In genomic region chr3:10364816-10365215, GRCh38 we compare ENCODE assay signal across 3 cellular contexts.
TF ChIP-seq lines count a peak whose summit lies in the region.

No MANE protein-coding gene starts in this region.

TF ChIP-seq in IMR-90, 13 proteins besides CTCF, POLR2A, EP300 and RAD21:
- TF ChIP-seq MXI1 (IDR thresholded peaks at IDR 0.05; ENCODE audit: borderline replicate concordance, low read depth, low read length) (no peak), MAZ (IDR thresholded peaks at IDR 0.05; ENCODE audit: borderline replicate concordance, low read depth, low read length) (no peak), NFE2L2 (IDR thresholded peaks at IDR 0.05; ENCODE audit: low read depth, low read length) (no peak), SMC3 (IDR thresholded peaks at IDR 0.05; ENCODE audit: low read depth, low read length) (no peak), RCOR1 (IDR thresholded peaks at IDR 0.05; ENCODE audit: insufficient replicate concordance, low read length) (no peak), CEBPB (IDR thresholded peaks at IDR 0.05; ENCODE audit: low read depth, low read length) (no peak), BHLHE40 (IDR thresholded peaks at IDR 0.05; ENCODE audit: low read depth, low read length) (no peak), FOS (IDR thresholded peaks at IDR 0.05; ENCODE audit: low read depth, low read length) (no peak), RFX5 (IDR thresholded peaks at IDR 0.05; ENCODE audit: low read depth, low read length) (no peak), CHD1 (IDR thresholded peaks at IDR 0.05; ENCODE audit: low read depth, low read length) (no peak), MAFK (IDR thresholded peaks at IDR 0.05; ENCODE audit: low read depth, low read length) (no peak), ELK1 (IDR thresholded peaks at IDR 0.05; ENCODE audit: borderline replicate concordance, low read depth, low read length) (no peak)
- TF ChIP-seq, protein P1, sequence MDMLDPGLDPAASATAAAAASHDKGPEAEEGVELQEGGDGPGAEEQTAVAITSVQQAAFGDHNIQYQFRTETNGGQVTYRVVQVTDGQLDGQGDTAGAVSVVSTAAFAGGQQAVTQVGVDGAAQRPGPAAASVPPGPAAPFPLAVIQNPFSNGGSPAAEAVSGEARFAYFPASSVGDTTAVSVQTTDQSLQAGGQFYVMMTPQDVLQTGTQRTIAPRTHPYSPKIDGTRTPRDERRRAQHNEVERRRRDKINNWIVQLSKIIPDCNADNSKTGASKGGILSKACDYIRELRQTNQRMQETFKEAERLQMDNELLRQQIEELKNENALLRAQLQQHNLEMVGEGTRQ (IDR thresholded peaks at IDR 0.05; ENCODE audit: low read depth, low read length) = no peak

TF ChIP-seq in K562, 482 proteins besides CTCF, POLR2A, EP300 and RAD21:
- no peak for TF ChIP-seq ATF1 (CRISPR knock-in tag; IDR thresholded peaks at IDR 0.05)
- TF ChIP-seq ATF1 (tag; IDR thresholded peaks at IDR 0.05) = 0 out of 2 replicates have a peak, but pooled peaks have one; percentile 10
- no peak for TF ChIP-seq HMGXB4 (CRISPR knock-in tag; IDR thresholded peaks at IDR 0.05)
- no peak for TF ChIP-seq SMARCA5 (IDR thresholded peaks at IDR 0.05)
- TF ChIP-seq, protein P2, sequence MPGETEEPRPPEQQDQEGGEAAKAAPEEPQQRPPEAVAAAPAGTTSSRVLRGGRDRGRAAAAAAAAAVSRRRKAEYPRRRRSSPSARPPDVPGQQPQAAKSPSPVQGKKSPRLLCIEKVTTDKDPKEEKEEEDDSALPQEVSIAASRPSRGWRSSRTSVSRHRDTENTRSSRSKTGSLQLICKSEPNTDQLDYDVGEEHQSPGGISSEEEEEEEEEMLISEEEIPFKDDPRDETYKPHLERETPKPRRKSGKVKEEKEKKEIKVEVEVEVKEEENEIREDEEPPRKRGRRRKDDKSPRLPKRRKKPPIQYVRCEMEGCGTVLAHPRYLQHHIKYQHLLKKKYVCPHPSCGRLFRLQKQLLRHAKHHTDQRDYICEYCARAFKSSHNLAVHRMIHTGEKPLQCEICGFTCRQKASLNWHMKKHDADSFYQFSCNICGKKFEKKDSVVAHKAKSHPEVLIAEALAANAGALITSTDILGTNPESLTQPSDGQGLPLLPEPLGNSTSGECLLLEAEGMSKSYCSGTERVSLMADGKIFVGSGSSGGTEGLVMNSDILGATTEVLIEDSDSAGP (CRISPR knock-in tag; IDR thresholded peaks at IDR 0.05) = no peak
- peak; percentile 47; the same call in 1 of the 2 replicates for TF ChIP-seq TCF3 (CRISPR knock-in tag; IDR thresholded peaks at IDR 0.05)
- TF ChIP-seq CBFA2T3 (IDR thresholded peaks at IDR 0.05) = peak; percentile 69
- peak; percentile 49 for TF ChIP-seq ARID1B (IDR thresholded peaks at IDR 0.05)
- TF ChIP-seq TAL1 (IDR thresholded peaks at IDR 0.05) = peak; percentile 42
- TF ChIP-seq ARHGAP35 (IDR thresholded peaks at IDR 0.05; ENCODE audit: partially characterized antibody) = no peak
- 0 out of 2 replicates have a peak, but pooled peaks have one; percentile 24 for TF ChIP-seq CREM (IDR thresholded peaks at IDR 0.05; ENCODE audit: low read depth)
- peak; percentile 95 for TF ChIP-seq BHLHE40 (IDR thresholded peaks at IDR 0.05; ENCODE audit: low read length)
- TF ChIP-seq CBFA2T2 (conservative IDR thresholded peaks at IDR 0.05) = peak; percentile 57
- TF ChIP-seq, protein P3, sequence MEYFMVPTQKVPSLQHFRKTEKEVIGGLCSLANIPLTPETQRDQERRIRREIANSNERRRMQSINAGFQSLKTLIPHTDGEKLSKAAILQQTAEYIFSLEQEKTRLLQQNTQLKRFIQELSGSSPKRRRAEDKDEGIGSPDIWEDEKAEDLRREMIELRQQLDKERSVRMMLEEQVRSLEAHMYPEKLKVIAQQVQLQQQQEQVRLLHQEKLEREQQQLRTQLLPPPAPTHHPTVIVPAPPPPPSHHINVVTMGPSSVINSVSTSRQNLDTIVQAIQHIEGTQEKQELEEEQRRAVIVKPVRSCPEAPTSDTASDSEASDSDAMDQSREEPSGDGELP (CRISPR knock-in tag; IDR thresholded peaks at IDR 0.05; ENCODE audit: borderline replicate concordance) = peak; percentile 52; the same call in 1 of the 2 replicates
- TF ChIP-seq, protein P4, sequence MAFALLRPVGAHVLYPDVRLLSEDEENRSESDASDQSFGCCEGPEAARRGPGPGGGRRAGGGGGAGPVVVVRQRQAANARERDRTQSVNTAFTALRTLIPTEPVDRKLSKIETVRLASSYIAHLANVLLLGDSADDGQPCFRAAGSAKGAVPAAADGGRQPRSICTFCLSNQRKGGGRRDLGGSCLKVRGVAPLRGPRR (CRISPR knock-in tag; IDR thresholded peaks at IDR 0.05) = no peak

TF ChIP-seq in HEK293T, 16 proteins besides CTCF, POLR2A, EP300 and RAD21:
- no peak for TF ChIP-seq ARNT (IDR thresholded peaks at IDR 0.05)
- TF ChIP-seq, protein P5, sequence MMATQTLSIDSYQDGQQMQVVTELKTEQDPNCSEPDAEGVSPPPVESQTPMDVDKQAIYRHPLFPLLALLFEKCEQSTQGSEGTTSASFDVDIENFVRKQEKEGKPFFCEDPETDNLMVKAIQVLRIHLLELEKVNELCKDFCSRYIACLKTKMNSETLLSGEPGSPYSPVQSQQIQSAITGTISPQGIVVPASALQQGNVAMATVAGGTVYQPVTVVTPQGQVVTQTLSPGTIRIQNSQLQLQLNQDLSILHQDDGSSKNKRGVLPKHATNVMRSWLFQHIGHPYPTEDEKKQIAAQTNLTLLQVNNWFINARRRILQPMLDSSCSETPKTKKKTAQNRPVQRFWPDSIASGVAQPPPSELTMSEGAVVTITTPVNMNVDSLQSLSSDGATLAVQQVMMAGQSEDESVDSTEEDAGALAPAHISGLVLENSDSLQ (IDR thresholded peaks at IDR 0.05) = no peak
- no peak for TF ChIP-seq SUZ12 (IDR thresholded peaks at IDR 0.05)
- no peak for TF ChIP-seq HDGF (IDR thresholded peaks at IDR 0.05; ENCODE audit: borderline replicate concordance)
TF ChIP-seq in HEK293T: peak in this region for 0.
